Comparison of ENCODE assay signal across 15 cellular contexts in the genomic region with DNA sequence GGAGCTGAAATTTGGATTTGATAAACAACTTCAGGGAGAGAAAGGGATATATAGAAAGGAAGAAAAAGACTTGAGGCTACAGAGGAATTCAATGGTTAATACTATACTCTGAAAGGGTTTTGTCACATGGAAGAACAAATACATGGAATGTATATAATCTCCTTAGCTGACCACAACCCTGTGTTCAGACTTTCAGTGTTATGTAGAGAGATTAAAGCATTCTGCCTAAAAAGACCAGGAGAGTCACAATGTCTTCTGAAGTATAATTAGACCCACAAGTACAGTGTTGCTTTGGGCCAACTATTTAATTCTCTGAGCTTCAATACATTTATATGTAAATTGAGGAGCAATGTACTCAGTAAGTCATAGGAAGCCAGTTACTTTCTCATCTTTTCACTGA.
DNase-seq lines count a peak whose midpoint lies in the region; TF ChIP-seq lines count a peak whose summit lies in the region.
"Had no signal": no experiment of that assay in that cellular context is flagged by ENCODE, and none has a peak within 500 bp of the region (broad histone marks: within the 10 kb centered on the region; RNA-seq: fewer than 3 reads in every experiment).

No MANE protein-coding gene starts in this region.

- TF ChIP-seq POLR2A in stomach (IDR thresholded peaks at IDR 0.05) (no peak), lower leg skin (IDR thresholded peaks at IDR 0.05) (no peak)

- DNase-seq in HAP-1 (ENCODE audit: low spot score in 2 of 2): peak; percentile 15 to 100
- peak; percentile 17 for DNase-seq in neural progenitor cell (ENCODE audit: low spot score)
- no peak for DNase-seq in stomach
- DNase-seq in lower leg skin (ENCODE audit: low spot score in 2 of 2): no peak
- DNase-seq in RKO (ENCODE audit: low spot score): no peak
- no peak for DNase-seq in stimulated activated CD4-positive, alpha-beta T cell treated with anti-CD3 and anti-CD28 coated beads, Interleukin-4, amount 100 ng/mL, for 24 hours
- DNase-seq: 8988T; CD8-positive, alpha-beta T cell; COR-L47; HFFc6 had no signal

- H3K4me3 Mint-ChIP-seq in neural progenitor cell: no peak overlapping the region
- H3K4me3 Mint-ChIP-seq: B cell; CD8-positive, alpha-beta T cell; GM23338; HFFc6; IgD-negative memory B cell had no signal

- H3K36me3 ChIP-seq in HAP-1 (replicated peaks) (no peaks in the 10 kb centered on the region; the same call in 1 of the 2 replicates), neural progenitor cell (no peaks in the 10 kb centered on the region), stomach (no peaks in the 10 kb centered on the region)
- H3K36me3 ChIP-seq: BLaER1 treated with 17β-estradiol and CSF1 and Interleukin-3, amounts not matched to agents 10 nM and 100 nM had no signal

- H3K79me2 ChIP-seq in neural progenitor cell (ENCODE audit: low read depth): no peaks in the 10 kb centered on the region

- peak overlapping the region; percentile 61 for H3K27ac ChIP-seq in angular gyrus (ENCODE audit: low read depth, low read length)
- no peak overlapping the region for H3K27ac ChIP-seq in neural progenitor cell
- H3K27ac ChIP-seq in stomach: no peak overlapping the region
- H3K27ac ChIP-seq: BLaER1 treated with 17β-estradiol and CSF1 and Interleukin-3, amounts not matched to agents 10 nM and 100 nM had no signal

- H3K4me1 Mint-ChIP-seq in neural progenitor cell: peaks cover 5% of the 10 kb centered on the region
- H3K4me1 Mint-ChIP-seq: B cell, GM23338, IgD-negative memory B cell had no signal

- no peaks in the 10 kb centered on the region for H3F3A ChIP-seq in neural progenitor cell (ENCODE audit: low read depth)

- in situ Hi-C loops in HAP-1 (cut with MboI; ENCODE audit: low sequenced_read_pairs): no loop called here

- no peak overlapping the region for H2AFZ ChIP-seq in neural progenitor cell (replicated peaks)
- H2AFZ ChIP-seq: GM23338 had no signal

- H3K36me3 Mint-ChIP-seq in neural progenitor cell: peaks cover 4% of the 10 kb centered on the region
- H3K36me3 Mint-ChIP-seq: CD8-positive, alpha-beta T cell; IgD-negative memory B cell had no signal

- H4K20me1 ChIP-seq in neural progenitor cell (ENCODE audit: low read depth): no peaks in the 10 kb centered on the region
- H4K20me1 ChIP-seq: BLaER1 treated with 17β-estradiol and CSF1 and Interleukin-3, amounts not matched to agents 10 nM and 100 nM had no signal

- H3K4me1 ChIP-seq in HAP-1 (peaks cover 21% of the 10 kb centered on the region), neural progenitor cell (peaks cover 11% of the 10 kb centered on the region), stomach (no peaks in the 10 kb centered on the region)
- H3K4me1 ChIP-seq: BLaER1 treated with 17β-estradiol and CSF1 and Interleukin-3, amounts not matched to agents 10 nM and 100 nM had no signal

- no peak overlapping the region for H3K4me2 ChIP-seq in neural progenitor cell
- H3K4me2 ChIP-seq: BLaER1 treated with 17β-estradiol and CSF1 and Interleukin-3, amounts not matched to agents 10 nM and 100 nM; GM23338 had no signal

- intact Hi-C loops in stomach (cut with DNase I; ENCODE audit: low total_unique reads) (no loop called here), lower leg skin (cut with DNase I; ENCODE audit: low total_unique reads) (no loop called here)

- peaks cover 12% of the 10 kb centered on the region for H3K9me3 Mint-ChIP-seq in neural progenitor cell

- H3K27me3 Mint-ChIP-seq in neural progenitor cell (ENCODE audit: insufficient read depth, low read depth): peaks cover 2% of the 10 kb centered on the region
- H3K27me3 Mint-ChIP-seq: B cell, IgD-negative memory B cell had no signal

- H3K9ac ChIP-seq in neural progenitor cell: no peak overlapping the region
- H3K9ac ChIP-seq: BLaER1 treated with 17β-estradiol and CSF1 and Interleukin-3, amounts not matched to agents 10 nM and 100 nM had no signal

- H3K27me3 ChIP-seq in HAP-1 (ENCODE audit: low read depth) (no peaks in the 10 kb centered on the region), neural progenitor cell (no peaks in the 10 kb centered on the region), stomach (no peaks in the 10 kb centered on the region)
- H3K27me3 ChIP-seq: BLaER1 treated with 17β-estradiol and CSF1 and Interleukin-3, amounts not matched to agents 10 nM and 100 nM had no signal

- H3K9me3 ChIP-seq in HAP-1 (peaks cover 16% of the 10 kb centered on the region), neural progenitor cell (ENCODE audit: low read depth) (no peaks in the 10 kb centered on the region), stomach (peaks cover 0 to 21% (median 2%) of the 10 kb centered on the region in 4 donors)

- TF ChIP-seq CTCF in neural progenitor cell (IDR thresholded peaks at IDR 0.05): no peak
- TF ChIP-seq CTCF in stomach (IDR thresholded peaks at IDR 0.05): no peak
- TF ChIP-seq CTCF in lower leg skin (IDR thresholded peaks at IDR 0.05): no peak

- H3K4me3 ChIP-seq in HAP-1 (no peak overlapping the region), neural progenitor cell (no peak overlapping the region), stomach (no peak overlapping the region), lower leg skin (ENCODE audit: low read depth, poor library complexity, severe bottlenecking) (no peak overlapping the region)
- H3K4me3 ChIP-seq: BLaER1 treated with 17β-estradiol and CSF1 and Interleukin-3, amounts not matched to agents 10 nM and 100 nM; GM23338 had no signal

- no peak for TF ChIP-seq EP300 in stomach (IDR thresholded peaks at IDR 0.05)

- H3K27ac Mint-ChIP-seq in neural progenitor cell: no peak overlapping the region
- H3K27ac Mint-ChIP-seq: B cell; CD8-positive, alpha-beta T cell; GM23338; HFFc6; IgD-negative memory B cell had no signal

Comparison
In these comparisons a context has a peak if more than half of its experiments do, and no peak if none do; other contexts are left out.
1. DNase-seq: peak in HAP-1 (2 of 2) and neural progenitor cell (single experiment); none in stomach (single experiment), lower leg skin (0 of 2), RKO (single experiment) and stimulated activated CD4-positive, alpha-beta T cell treated with anti-CD3 and anti-CD28 coated beads, Interleukin-4, amount 100 ng/mL, for 24 hours (single experiment).